ENCODE assay signal across 8 cellular contexts in the genomic region with DNA sequence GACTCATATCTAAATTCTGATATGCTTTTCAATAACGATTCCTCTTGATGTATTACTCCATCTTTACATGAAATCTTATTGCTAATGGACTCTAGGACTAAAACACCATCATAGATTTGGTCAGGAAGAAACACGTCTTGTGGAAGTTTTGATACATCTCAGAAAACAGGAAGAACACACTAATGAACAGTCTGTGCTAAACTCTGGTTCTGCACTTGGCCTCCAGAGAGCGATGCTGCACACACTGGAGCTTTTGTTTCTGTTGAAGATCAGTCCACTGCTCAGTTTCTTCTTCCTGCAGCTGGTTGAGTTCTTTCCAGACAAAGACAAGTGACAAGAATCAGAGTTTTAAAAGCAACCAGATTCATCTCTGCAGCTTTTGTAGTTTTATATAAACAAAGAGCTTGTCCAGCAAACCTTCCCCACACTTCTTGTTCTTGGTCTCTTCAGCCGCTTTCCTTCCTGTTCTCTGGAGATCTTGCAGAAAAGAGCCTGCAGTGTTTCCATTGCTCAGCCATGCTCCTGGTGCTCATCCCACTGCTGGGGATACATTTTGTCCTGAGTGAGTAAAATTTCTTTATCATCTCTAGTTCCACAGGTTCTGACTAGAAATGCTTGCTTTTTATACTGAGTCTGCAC.
DNase-seq lines count a peak whose midpoint lies in the region; ATAC-seq and TF ChIP-seq lines count a peak whose summit lies in the region.

No MANE protein-coding gene starts in this region.

- peak; percentile 21 for DNase-seq in central memory CD4-positive, alpha-beta T cell
- DNase-seq in posterior vena cava (ENCODE audit: low spot score) (no peak), cortex of kidney (lab: John Stamatoyannopoulos, UW) (no peak)

- H4K20me1 ChIP-seq in SU-DHL-6 (ENCODE audit: low read depth, low read length): no peaks in the 10 kb centered on the region

- H3K9ac ChIP-seq in SU-DHL-6 (ENCODE audit: low read length) (no peak overlapping the region), rectal smooth muscle tissue (ENCODE audit: low read length) (no peak overlapping the region)

- H3K4me2 ChIP-seq in SU-DHL-6 (ENCODE audit: low read depth, low read length, poor library complexity, severe bottlenecking): no peak overlapping the region

- no peak overlapping the region for H3K27ac ChIP-seq in SU-DHL-6 (ENCODE audit: low read depth, low read length)
- H3K27ac ChIP-seq in rectal smooth muscle tissue (ENCODE audit: low read depth, low read length): peak overlapping the region; percentile 66

- 0 out of 2 replicates have a peak, but pooled peaks cover 4% of the 10 kb centered on the region for H3K9me3 ChIP-seq in SU-DHL-6 (ENCODE audit: insufficient read depth, low read length)

- H3K4me3 ChIP-seq in SU-DHL-6 (ENCODE audit: insufficient read depth, low read length, poor library complexity, severe bottlenecking) (no peak overlapping the region), rectal smooth muscle tissue (ENCODE audit: low read length) (no peak overlapping the region)

- no peaks in the 10 kb centered on the region for H3K36me3 ChIP-seq in SU-DHL-6 (ENCODE audit: low read length)
- H3K36me3 ChIP-seq in rectal smooth muscle tissue (ENCODE audit: control insufficient read depth, insufficient read depth, low read length): no peaks in the 10 kb centered on the region

- no peaks in the 10 kb centered on the region for H3K4me1 ChIP-seq in rectal smooth muscle tissue (ENCODE audit: control insufficient read depth, insufficient read depth, low read length)

- intact Hi-C loops in posterior vena cava (cut with DNase I): no loop called here

- H3K79me2 ChIP-seq in SU-DHL-6 (ENCODE audit: insufficient read depth, low read length): no peaks in the 10 kb centered on the region

- ATAC-seq in GM18867 (IDR thresholded peaks at IDR 0.05; ENCODE audit: unreplicated experiment): peak; percentile 49
- ATAC-seq in HG03159 (IDR thresholded peaks at IDR 0.05; ENCODE audit: unreplicated experiment): no peak
- ATAC-seq in GM19452 (IDR thresholded peaks at IDR 0.05; ENCODE audit: unreplicated experiment): no peak

- peak overlapping the region; percentile 50 for H2AFZ ChIP-seq in SU-DHL-6 (ENCODE audit: low read depth, low read length, severe bottlenecking)

- peak; percentile 52 for TF ChIP-seq CTCF in SU-DHL-6 (IDR thresholded peaks at IDR 0.05; ENCODE audit: insufficient read depth, low read length, poor library complexity, severe bottlenecking)

- no peaks in the 10 kb centered on the region for H3K27me3 ChIP-seq in SU-DHL-6 (ENCODE audit: low read length)
- no peaks in the 10 kb centered on the region for H3K27me3 ChIP-seq in rectal smooth muscle tissue (ENCODE audit: control insufficient read depth, insufficient read depth, low read length)

- H3K9me2 ChIP-seq in SU-DHL-6 (replicated peaks; ENCODE audit: insufficient read depth, low read length): no peaks in the 10 kb centered on the region

- H3F3A ChIP-seq in SU-DHL-6 (ENCODE audit: insufficient read depth): no peaks in the 10 kb centered on the region
